Comparison of ENCODE assay signal across 8 cellular contexts in the genomic region with DNA sequence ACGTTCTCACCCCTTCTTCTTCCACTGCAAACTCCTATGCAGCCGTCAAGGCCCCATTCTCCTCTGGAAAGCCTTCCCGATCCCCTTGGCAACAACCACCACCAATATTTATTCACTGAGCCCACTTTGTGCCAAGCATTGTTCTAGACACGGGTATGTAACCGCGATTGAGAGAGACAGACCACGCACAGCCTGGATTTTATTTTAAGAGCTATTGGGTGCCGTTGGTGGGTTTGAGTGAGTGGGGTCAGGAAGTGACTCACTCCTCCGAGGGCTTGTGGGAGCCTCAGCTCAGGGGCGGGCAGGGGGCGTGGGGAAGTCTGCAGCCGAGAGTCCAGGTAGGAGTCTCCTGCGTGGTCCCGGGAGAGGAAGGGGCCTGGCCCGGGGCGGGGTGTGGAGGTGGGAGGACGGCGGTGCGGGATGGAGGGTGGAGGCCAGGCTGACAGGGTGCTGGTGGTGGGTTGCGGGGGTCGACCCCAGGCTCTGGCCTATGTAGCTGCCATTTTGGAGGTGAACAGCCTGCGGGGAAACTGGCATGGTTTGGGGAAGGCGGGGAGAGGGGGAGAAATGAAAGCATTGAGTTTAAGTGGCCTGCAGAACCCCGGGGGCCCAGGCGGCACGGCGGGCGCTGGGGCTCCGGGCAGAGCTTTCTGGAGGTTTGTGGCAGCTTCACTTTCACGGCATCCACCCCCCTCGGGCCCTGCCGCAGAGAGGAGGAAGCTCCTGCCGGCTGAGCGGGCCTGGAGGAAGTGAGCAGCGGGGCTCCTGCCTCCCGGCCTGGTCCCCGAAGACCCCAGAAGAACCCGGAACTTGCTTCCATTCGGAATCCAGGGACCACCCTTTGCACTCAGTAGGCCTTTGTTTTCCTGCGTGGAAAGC. TPM values are rescaled to one million over a fixed set of nuclear protein-coding genes. Genes with fewer than 3 reads are reported as not detected.
DNase-seq lines count a peak whose midpoint lies in the region; ATAC-seq, FAIRE-seq and TF ChIP-seq lines count a peak whose summit lies in the region.

No MANE protein-coding gene starts in this region.

- H3K36me3 Mint-ChIP-seq in activated naive CD4-positive, alpha-beta T cell treated with anti-CD3 and anti-CD28 coated beads for 36 hours (ENCODE audit: low read depth), result peaks cover 7% of the 10 kb centered on the region

- H3K4me1 Mint-ChIP-seq in activated naive CD4-positive, alpha-beta T cell treated with anti-CD3 and anti-CD28 coated beads for 36 hours (ENCODE audit: low read depth), result peaks cover 15% of the 10 kb centered on the region

- peak overlapping the region; percentile 95 for H3K27ac Mint-ChIP-seq in activated naive CD4-positive, alpha-beta T cell treated with anti-CD3 and anti-CD28 coated beads for 36 hours

- CTCF ChIA-PET in activated naive CD4-positive, alpha-beta T cell treated with anti-CD3 and anti-CD28 coated beads for 36 hours (lab: Charles Lee), result interaction anchor here (0.7 to 2.1 kb wide), 3 partner anchors 134 to 444 kb away, joined by 3 to 8 read pairs (median 3); no protein-coding TSS in a partner anchor

- no peaks in the 10 kb centered on the region for H3K9me3 ChIP-seq in SJSA1 (replicated peaks)
- H3K9me3 ChIP-seq in mucosa of stomach (ENCODE audit: control insufficient read depth, low read length), result no peaks in the 10 kb centered on the region
- H3K9me3 ChIP-seq in thoracic aorta, result no peaks in the 10 kb centered on the region

- H3K27me3 Mint-ChIP-seq in activated naive CD4-positive, alpha-beta T cell treated with anti-CD3 and anti-CD28 coated beads for 36 hours (ENCODE audit: low read depth), result no peaks in the 10 kb centered on the region

- intact Hi-C loops in activated naive CD4-positive, alpha-beta T cell treated with anti-CD3 and anti-CD28 coated beads for 36 hours (cut with micrococcal nuclease), result loop anchor here (5.0 to 10.0 kb wide), 4 partner anchors 154 to 441 kb away; no protein-coding TSS in a partner anchor

- DNase-seq in SJSA1 (ENCODE audit: low read depth in 1 of 2, low spot score in 2 of 2) (peak; percentile 50 to 63), thoracic aorta (ENCODE audit: low spot score) (no peak), frontal cortex (ENCODE audit: low spot score in 2 of 2) (no peak), NCI-H1105 treated with DMSO at 0.1 percent for 48 hours (lab: John Stamatoyannopoulos, UW) (no peak), foreskin keratinocyte (no peak)
- DNase-seq in activated naive CD4-positive, alpha-beta T cell treated with anti-CD3 and anti-CD28 coated beads for 36 hours, result peak; percentile 68

- no peaks in the 10 kb centered on the region for H3K9me3 Mint-ChIP-seq in activated naive CD4-positive, alpha-beta T cell treated with anti-CD3 and anti-CD28 coated beads for 36 hours

- H3K27me3 ChIP-seq in SJSA1 (replicated peaks) (no peaks in the 10 kb centered on the region), mucosa of stomach (ENCODE audit: control insufficient read depth, insufficient read depth, low read length) (peaks cover 7% of the 10 kb centered on the region), thoracic aorta (replicated peaks; ENCODE audit: insufficient read depth) (no peaks in the 10 kb centered on the region), foreskin keratinocyte (peaks cover 32% of the 10 kb centered on the region)

- H3K4me1 ChIP-seq in SJSA1 (replicated peaks) (peaks cover 20% of the 10 kb centered on the region), mucosa of stomach (ENCODE audit: control insufficient read depth, insufficient read depth, low read length) (no peaks in the 10 kb centered on the region), thoracic aorta (ENCODE audit: control insufficient read depth in 1 of 2, low read depth in 2 of 2) (no peaks in the 10 kb centered on the region), foreskin keratinocyte (no peaks in the 10 kb centered on the region)

- H3K9ac ChIP-seq in mucosa of stomach (ENCODE audit: low read length), result peak overlapping the region; percentile 43

- peak; percentile 50 for ATAC-seq in GM18498 (IDR thresholded peaks at IDR 0.05; ENCODE audit: unreplicated experiment)
- no peak for ATAC-seq in thoracic aorta (ENCODE audit: insufficient number of reproducible peaks, low FRiP score, low read depth)
- no peak for ATAC-seq in foreskin keratinocyte

- peak overlapping the region; percentile 92 for H3K4me3 Mint-ChIP-seq in activated naive CD4-positive, alpha-beta T cell treated with anti-CD3 and anti-CD28 coated beads for 36 hours

- H3K36me3 ChIP-seq in SJSA1 (no peaks in the 10 kb centered on the region), mucosa of stomach (ENCODE audit: control insufficient read depth, insufficient read depth, low read length) (no peaks in the 10 kb centered on the region), thoracic aorta (no peaks in the 10 kb centered on the region)

- H3K27ac ChIP-seq in SJSA1, result no peak overlapping the region
- H3K27ac ChIP-seq in thoracic aorta, result peak overlapping the region in 1 of 2 donors; percentile 37
- no peak overlapping the region for H3K27ac ChIP-seq in foreskin keratinocyte

- no peak for TF ChIP-seq CTCF in thoracic aorta (IDR thresholded peaks at IDR 0.05)
- no peak for TF ChIP-seq CTCF in foreskin keratinocyte (conservative IDR thresholded peaks at IDR 0.05)

- no peak for FAIRE-seq in frontal cortex (lab: Jason Lieb, UNC)

- H3K4me3 ChIP-seq in SJSA1, result no peak overlapping the region
- H3K4me3 ChIP-seq in mucosa of stomach (ENCODE audit: low read length), result no peak overlapping the region
- peak overlapping the region; percentile 55 for H3K4me3 ChIP-seq in thoracic aorta

RNA-seq across cellular contexts. Expression of a gene that starts 0.5 kb away (rescaled TPM):
- not detected in 2 replicates for total RNA-seq in SJSA1 (2014; rRNA removed; shearing (Covaris generic))
- 10 to 100 TPM; 64.6 to 67.8 TPM for total RNA-seq in activated naive CD4-positive, alpha-beta T cell treated with anti-CD3 and anti-CD28 coated beads for 36 hours
- total RNA-seq in thoracic aorta, result 10 to 100 TPM; 34.9 to 71.3 TPM
- 0.41 TPM for total RNA-seq in frontal cortex
- not detected in 2 replicates for total RNA-seq in foreskin keratinocyte
- not detected in 2 replicates for polyA plus RNA-seq in foreskin keratinocyte

Comparison
In these comparisons a context has a peak if more than half of its experiments do, and no peak if none do; other contexts are left out.
1. DNase-seq: peak in SJSA1 (2 of 2) and activated naive CD4-positive, alpha-beta T cell treated with anti-CD3 and anti-CD28 coated beads for 36 hours (single experiment); none in thoracic aorta (single experiment), frontal cortex (0 of 2), NCI-H1105 treated with DMSO at 0.1 percent for 48 hours (single experiment) and foreskin keratinocyte (0 of 2).
2. RNA of a gene that starts 0.5 kb away (total RNA-seq): 34.9 to 71.3 TPM in thoracic aorta and 64.6 to 67.8 TPM in activated naive CD4-positive, alpha-beta T cell treated with anti-CD3 and anti-CD28 coated beads for 36 hours; 0.41 TPM in frontal cortex (single experiment), not detected in SJSA1 and not detected in foreskin keratinocyte; every median in the first group is over 10 times any median in the second.